Comparison of ENCODE assay signal across 10 cellular contexts in the genomic region with DNA sequence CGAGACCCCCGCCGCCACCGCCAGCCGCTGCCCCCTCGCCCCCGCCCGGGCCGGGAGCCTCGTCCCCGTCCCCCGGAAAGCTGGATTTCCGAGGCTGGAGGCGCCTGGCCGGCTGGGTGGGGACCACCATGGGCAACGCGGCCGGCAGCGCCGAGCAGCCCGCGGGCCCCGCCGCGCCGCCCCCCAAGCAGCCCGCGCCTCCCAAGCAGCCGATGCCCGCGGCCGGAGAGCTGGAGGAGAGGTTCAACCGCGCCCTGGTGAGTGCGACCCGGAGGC. TPM values are rescaled to one million over a fixed set of nuclear protein-coding genes. Genes with fewer than 3 reads are reported as not detected.
DNase-seq lines count a peak whose midpoint lies in the region; ATAC-seq and TF ChIP-seq lines count a peak whose summit lies in the region.
"Had no signal": no experiment of that assay in that cellular context is flagged by ENCODE, and none has a peak within 500 bp of the region (broad histone marks: within the 10 kb centered on the region; RNA-seq: fewer than 3 reads in every experiment).

No MANE protein-coding gene starts in this region.

- H4K20me1 ChIP-seq in OCI-LY7 (ENCODE audit: insufficient read depth, low read length) (peaks cover 7% of the 10 kb centered on the region; the same call in 1 of the 2 replicates), osteoblast (ENCODE audit: insufficient read depth, low read length) (no peaks in the 10 kb centered on the region)

- H3K4me3 ChIP-seq in CD8-positive, alpha-beta T cell (ENCODE audit: low read depth, low read length), result peak overlapping the region; percentile 84
- peak overlapping the region; percentile 96 for H3K4me3 ChIP-seq in OCI-LY7 (ENCODE audit: low read depth, low read length, poor library complexity, severe bottlenecking)
- peak overlapping the region; percentile 61 to 83 (median 64) for H3K4me3 ChIP-seq in esophagus muscularis mucosa
- peak overlapping the region; percentile 65 for H3K4me3 ChIP-seq in osteoblast (ENCODE audit: insufficient read depth, low read length)

- no peak overlapping the region for H3K27ac Mint-ChIP-seq in CD8-positive, alpha-beta T cell
- H3K27ac Mint-ChIP-seq in T-cell, result no peak overlapping the region

- no CpG with 5 or more reads among the region's 36 CpGs for WGBS in esophagus muscularis mucosa

- no peaks in the 10 kb centered on the region for H3K27me3 ChIP-seq in CD8-positive, alpha-beta T cell (ENCODE audit: insufficient read depth, low read length)
- peaks cover 0 to 43% (median 3%) of the 10 kb centered on the region in 4 donors for H3K27me3 ChIP-seq in esophagus muscularis mucosa
- peaks cover 30% of the 10 kb centered on the region for H3K27me3 ChIP-seq in osteoblast (ENCODE audit: insufficient read depth, low read length)

- POLR2A ChIA-PET in CD8-positive, alpha-beta T cell (lab: Charles Lee), result interaction anchor here (0.6 to 6.0 kb wide), 10 partner anchors 9 to 95 kb away, joined by 3 to 98 read pairs (median 6); a partner anchor contains a TSS
- POLR2A ChIA-PET in OCI-LY7 (lab: Charles Lee), result no interaction called here
- POLR2A ChIA-PET in T-cell (lab: Charles Lee), result interaction anchor here (0.6 kb wide), 2 partner anchors 80 to 88 kb away, joined by 8 to 9 read pairs; no protein-coding TSS in a partner anchor

- TF ChIP-seq EP300 in esophagus muscularis mucosa (IDR thresholded peaks at IDR 0.05), result no peak

- H3K4me1 Mint-ChIP-seq in CD8-positive, alpha-beta T cell (ENCODE audit: low read depth), result peaks cover 49% of the 10 kb centered on the region
- peaks cover 51 to 72% (median 57%) of the 10 kb centered on the region in 3 donors for H3K4me1 Mint-ChIP-seq in T-cell

- no peak overlapping the region for H2AFZ ChIP-seq in OCI-LY7 (ENCODE audit: low read length)
- no peak overlapping the region for H2AFZ ChIP-seq in osteoblast (ENCODE audit: low read length)

- intact Hi-C loops in CD8-positive, alpha-beta T cell (cut with DNase I, micrococcal nuclease), result loop anchor here (1.0 to 2.0 kb wide), 2 partner anchors 95 kb away; a partner anchor contains a TSS
- intact Hi-C loops in OCI-LY7 (cut with micrococcal nuclease; ENCODE audit: unreplicated experiment) (loop anchor here (1.0 to 2.0 kb wide), 2 partner anchors 13 to 163 kb away; no protein-coding TSS in a partner anchor), esophagus muscularis mucosa (cut with DNase I) (loop anchor here (5.0 kb wide), 1 partner anchor 50 kb away; no protein-coding TSS in a partner anchor)

- TF ChIP-seq POLR2A in esophagus muscularis mucosa (IDR thresholded peaks at IDR 0.05; ENCODE audit: low read depth), result no peak

- H3K27ac ChIP-seq in CD8-positive, alpha-beta T cell (ENCODE audit: low read depth, low read length), result peak overlapping the region; percentile 97
- H3K27ac ChIP-seq in OCI-LY7 (ENCODE audit: low read depth, low read length, poor library complexity, severe bottlenecking), result peak overlapping the region; percentile 97
- H3K27ac ChIP-seq in esophagus muscularis mucosa (replicated peaks in 1 of 4), result peak overlapping the region; percentile 59 to 77 (median 68)
- H3K27ac ChIP-seq in osteoblast (ENCODE audit: low read depth, low read length), result no peak overlapping the region

- peaks cover 40% of the 10 kb centered on the region for H3K36me3 Mint-ChIP-seq in CD8-positive, alpha-beta T cell
- peaks cover 13% of the 10 kb centered on the region for H3K36me3 Mint-ChIP-seq in T-cell

- no peaks in the 10 kb centered on the region for H3K9me3 ChIP-seq in CD8-positive, alpha-beta T cell (ENCODE audit: low read length)
- no peaks in the 10 kb centered on the region for H3K9me3 ChIP-seq in OCI-LY7 (ENCODE audit: low read length)
- H3K9me3 ChIP-seq in esophagus muscularis mucosa, result no peaks in the 10 kb centered on the region
- no peaks in the 10 kb centered on the region for H3K9me3 ChIP-seq in osteoblast (ENCODE audit: low read depth, low read length)

- no peaks in the 10 kb centered on the region for H3K36me3 ChIP-seq in CD8-positive, alpha-beta T cell (ENCODE audit: insufficient read depth, low read length)
- H3K36me3 ChIP-seq in OCI-LY7 (ENCODE audit: insufficient read depth, low read length) (no peaks in the 10 kb centered on the region), esophagus muscularis mucosa (no peaks in the 10 kb centered on the region), osteoblast (ENCODE audit: insufficient read depth, low read length) (no peaks in the 10 kb centered on the region)

- no peak for ATAC-seq in CD8-positive, alpha-beta T cell
- ATAC-seq in T-cell (replicated peaks in 1 of 4) (no peak), HG03432 (IDR thresholded peaks at IDR 0.05; ENCODE audit: unreplicated experiment) (no peak), HG02763 (IDR thresholded peaks at IDR 0.05; ENCODE audit: unreplicated experiment) (no peak)

- H3K27me3 Mint-ChIP-seq in CD8-positive, alpha-beta T cell (ENCODE audit: low read depth), result no peaks in the 10 kb centered on the region
- no peaks in the 10 kb centered on the region for H3K27me3 Mint-ChIP-seq in T-cell

- BruUV-seq in OCI-LY7 (replicated peaks; lab: Mats Ljungman, UMichigan), result no TSS peak

- H3K4me2 ChIP-seq in OCI-LY7 (ENCODE audit: low read length), result peak overlapping the region; percentile 98
- peak overlapping the region; percentile 64 for H3K4me2 ChIP-seq in osteoblast (ENCODE audit: insufficient read depth, low read length)

- CTCF ChIA-PET in CD8-positive, alpha-beta T cell (lab: Charles Lee), result interaction anchor here (1.8 to 28.6 kb wide), 5 partner anchors 22 to 164 kb away, joined by 6 to 1097 read pairs (median 84); no protein-coding TSS in a partner anchor
- CTCF ChIA-PET in OCI-LY7 (lab: Charles Lee; ENCODE audit: unreplicated experiment), result interaction anchor here (0.7 to 1.3 kb wide), 2 partner anchors 13 to 49 kb away, joined by 3 to 5 read pairs; no protein-coding TSS in a partner anchor
- CTCF ChIA-PET in T-cell (lab: Charles Lee), result interaction anchor here in 1 of 2 donors (1.5 kb wide), 1 partner anchor 73 kb away, joined by 3 read pairs; a partner anchor contains a TSS

- TF ChIP-seq CTCF in CD8-positive, alpha-beta T cell (IDR thresholded peaks at IDR 0.05), result no peak
- TF ChIP-seq CTCF in OCI-LY7 (conservative IDR thresholded peaks at IDR 0.05; ENCODE audit: low read length) (no peak), esophagus muscularis mucosa (IDR thresholded peaks at IDR 0.05) (no peak), osteoblast (IDR thresholded peaks at IDR 0.05; ENCODE audit: extremely low read depth, low read depth, low read length) (no peak)

- H3K79me2 ChIP-seq in OCI-LY7 (ENCODE audit: insufficient read depth, low read depth, low read length), result peaks cover 44% of the 10 kb centered on the region
- H3K79me2 ChIP-seq in osteoblast (ENCODE audit: insufficient read depth, low read length), result no peaks in the 10 kb centered on the region

- H3K4me3 Mint-ChIP-seq in CD8-positive, alpha-beta T cell, result no peak overlapping the region
- peak overlapping the region in 1 of 3 donors; percentile 95 for H3K4me3 Mint-ChIP-seq in T-cell

- DNase-seq in CD8-positive, alpha-beta T cell, result no peak
- no peak for DNase-seq in OCI-LY7 (ENCODE audit: low spot score)
- no peak for DNase-seq in esophagus muscularis mucosa (ENCODE audit: extremely low spot score)
- no peak for DNase-seq in osteoblast (ENCODE audit: insufficient read length, low spot score, missing footprints)
- no peak for DNase-seq in T-cell
- DNase-seq in NCI-H187 (lab: John Stamatoyannopoulos, UW), result no peak
- DNase-seq: SHP77 treated with DMSO at 0.1 percent for 48 hours had no signal

- H3K9me3 Mint-ChIP-seq in CD8-positive, alpha-beta T cell, result no peaks in the 10 kb centered on the region
- no peaks in the 10 kb centered on the region for H3K9me3 Mint-ChIP-seq in T-cell

- H3K9me2 ChIP-seq in OCI-LY7 (ENCODE audit: insufficient read depth, low read length), result no peaks in the 10 kb centered on the region

- peaks cover 51% of the 10 kb centered on the region for H3K4me1 ChIP-seq in CD8-positive, alpha-beta T cell (ENCODE audit: insufficient read depth, low read length)
- peaks cover 51% of the 10 kb centered on the region for H3K4me1 ChIP-seq in OCI-LY7 (ENCODE audit: insufficient read depth, low read length, poor library complexity, severe bottlenecking)
- peaks cover 46 to 63% (median 53%) of the 10 kb centered on the region in 4 donors for H3K4me1 ChIP-seq in esophagus muscularis mucosa
- peaks cover 11% of the 10 kb centered on the region for H3K4me1 ChIP-seq in osteoblast (ENCODE audit: insufficient read depth, low read length)

RNA-seq across cellular contexts. Expression of a gene that starts 0.2 kb away (rescaled TPM):
- 100 to 1,000 TPM; 527 to 558 TPM for total RNA-seq in CD8-positive, alpha-beta T cell
- total RNA-seq in OCI-LY7 (2014; rRNA removed; shearing (Covaris generic)), result 44.8 and 55.1 TPM in 2 replicates
- total RNA-seq in OCI-LY7 (2022), result 133 and 159 TPM in 2 replicates
- total RNA-seq in esophagus muscularis mucosa, result 10 to 100 TPM; 11.0 to 26.7 (median 19.6) TPM
- total RNA-seq in osteoblast, result 2.7 and 3.6 TPM in 2 replicates
- 100 to 1,000 TPM; 362 to 473 (median 457) TPM for total RNA-seq in T-cell

RNA-seq across cellular contexts. Expression of a gene that starts 40.0 kb away (rescaled TPM):
- under 1 TPM in 1 of 2 experiments, not detected in 1; 0.22 TPM for total RNA-seq in CD8-positive, alpha-beta T cell
- 0.41 TPM in 1 of 2 replicates, not detected in the other for total RNA-seq in OCI-LY7 (2014; rRNA removed; shearing (Covaris generic))
- total RNA-seq in OCI-LY7 (2022) (0.18 TPM in 1 of 2 replicates, not detected in the other), esophagus muscularis mucosa (not detected), osteoblast (not detected in 2 replicates), T-cell (under 1 TPM in 4 of 5 donors, not detected in 1; 0.37 to 0.55 (median 0.42) TPM)
- total RNA-seq: chondrocyte had no signal
